Comparison of ENCODE assay signal across 10 cellular contexts in genomic region chr1:118986839-118987430, GRCh38. TPM values are rescaled to one million over a fixed set of nuclear protein-coding genes. Genes with fewer than 3 reads are reported as not detected.
DNase-seq lines count a peak whose midpoint lies in the region; ATAC-seq and TF ChIP-seq lines count a peak whose summit lies in the region.
"Had no signal": no experiment of that assay in that cellular context is flagged by ENCODE, and none has a peak within 500 bp of the region (broad histone marks: within the 10 kb centered on the region; RNA-seq: fewer than 3 reads in every experiment).

No MANE protein-coding gene starts in this region.

- H3K27ac Mint-ChIP-seq in activated CD4-positive, alpha-beta T cell treated with anti-CD3 and anti-CD28 coated beads, Interleukin-2, amount 10 ng/mL, durations not matched to agents 24 days and 14 days, result peak overlapping the region; percentile 78

- intact Hi-C loops in activated CD4-positive, alpha-beta T cell treated with anti-CD3 and anti-CD28 coated beads, Interleukin-2, amount 10 ng/mL, durations not matched to agents 24 days and 14 days (cut with micrococcal nuclease), result no loop called here
- intact Hi-C loops in right lobe of liver (cut with DNase I) (no loop called here), tibial artery (cut with DNase I; ENCODE audit: low total_unique reads) (no loop called here)

- peaks cover 14% of the 10 kb centered on the region for H3K36me3 Mint-ChIP-seq in activated CD4-positive, alpha-beta T cell treated with anti-CD3 and anti-CD28 coated beads, Interleukin-2, amount 10 ng/mL, durations not matched to agents 24 days and 14 days (ENCODE audit: low read depth)

- TF ChIP-seq CTCF in astrocyte of the spinal cord (IDR thresholded peaks at IDR 0.05; ENCODE audit: low read depth, low read length) (no peak), right lobe of liver (IDR thresholded peaks at IDR 0.05) (no peak), tibial artery (IDR thresholded peaks at IDR 0.05) (no peak)

- H3K27me3 ChIP-seq in right lobe of liver (peaks cover 22 to 73% of the 10 kb centered on the region in 2 donors), tibial artery (no peaks in the 10 kb centered on the region)

- H3K4me1 ChIP-seq in right lobe of liver, result peaks cover 0 to 24% (median 0%) of the 10 kb centered on the region in 4 donors
- peaks cover 0 to 31% (median 9%) of the 10 kb centered on the region in 4 donors for H3K4me1 ChIP-seq in tibial artery

- no peak for ATAC-seq in right lobe of liver
- no peak for ATAC-seq in HG02885 (IDR thresholded peaks at IDR 0.05; ENCODE audit: poor library complexity, unreplicated experiment)
- no peak for ATAC-seq in GM21381 (IDR thresholded peaks at IDR 0.05; ENCODE audit: unreplicated experiment)

- H3K9me3 Mint-ChIP-seq in activated CD4-positive, alpha-beta T cell treated with anti-CD3 and anti-CD28 coated beads, Interleukin-2, amount 10 ng/mL, durations not matched to agents 24 days and 14 days, result peaks cover 48% of the 10 kb centered on the region

- H3K9me3 ChIP-seq in right lobe of liver (peaks cover 0 to 3% (median 0%) of the 10 kb centered on the region in 4 donors), tibial artery (no peaks in the 10 kb centered on the region)

- H3K27ac ChIP-seq in right lobe of liver (no peak overlapping the region), tibial artery (peak overlapping the region; percentile 95 to 99)

- H3K36me3 ChIP-seq in right lobe of liver (no peaks in the 10 kb centered on the region), tibial artery (no peaks in the 10 kb centered on the region)

- H3K4me1 Mint-ChIP-seq in activated CD4-positive, alpha-beta T cell treated with anti-CD3 and anti-CD28 coated beads, Interleukin-2, amount 10 ng/mL, durations not matched to agents 24 days and 14 days, result peaks cover 7% of the 10 kb centered on the region

- peak overlapping the region; percentile 16 for H3K4me3 Mint-ChIP-seq in activated CD4-positive, alpha-beta T cell treated with anti-CD3 and anti-CD28 coated beads, Interleukin-2, amount 10 ng/mL, durations not matched to agents 24 days and 14 days

- TF ChIP-seq POLR2A in right lobe of liver (IDR thresholded peaks at IDR 0.05), result no peak

- in situ Hi-C loops in astrocyte of the spinal cord (cut with HindIII; ENCODE audit: low sequenced_read_pairs), result no loop called here

- WGBS in right lobe of liver (ENCODE audit: insufficient coverage, low coverage, low lambda C conversion rate, missing lambda C conversion rate), result 10% methylated on average over 19 of the region's 25 CpGs

- DNase-seq in activated CD4-positive, alpha-beta T cell treated with anti-CD3 and anti-CD28 coated beads, Interleukin-2, amount 10 ng/mL, durations not matched to agents 24 days and 14 days, result no peak
- DNase-seq in activated CD4-positive, alpha-beta T cell treated with anti-CD3 and anti-CD28 coated beads for 48 hours, result no peak
- no peak for DNase-seq in astrocyte of the spinal cord (ENCODE audit: low read depth, low spot score)
- DNase-seq in right lobe of liver, result no peak
- DNase-seq in tibial artery, result peak in 1 of 2 donors; percentile 69
- no peak for DNase-seq in NCI-H526 (lab: John Stamatoyannopoulos, UW)
- DNase-seq: activated CD4-positive, alpha-beta T cell treated with anti-CD3 and anti-CD28 coated beads, Interleukin-2, amount 50 U/mL, for 1 hour; AML-193 had no signal

- H3K27me3 Mint-ChIP-seq in activated CD4-positive, alpha-beta T cell treated with anti-CD3 and anti-CD28 coated beads, Interleukin-2, amount 10 ng/mL, durations not matched to agents 24 days and 14 days, result peaks cover 89% of the 10 kb centered on the region

- H3K4me3 ChIP-seq in astrocyte of the spinal cord (ENCODE audit: low read depth, low read length), result peak overlapping the region; percentile 62
- H3K4me3 ChIP-seq in right lobe of liver, result peak overlapping the region in 2 of 3 donors; percentile 3 to 7
- peak overlapping the region; percentile 71 to 91 for H3K4me3 ChIP-seq in tibial artery

RNA-seq across cellular contexts. Expression of gene TBX15, which starts 1.2 kb away (rescaled TPM):
- total RNA-seq in activated CD4-positive, alpha-beta T cell treated with anti-CD3 and anti-CD28 coated beads, Interleukin-2, amount 10 ng/mL, durations not matched to agents 24 days and 14 days, result not detected in 2 replicates
- 10 to 100 TPM in 5 of 6 experiments, under 1 TPM in 1; 0.29 to 56.5 (median 16.5) TPM for total RNA-seq in right lobe of liver

Comparison
In these comparisons a context has a peak if more than half of its experiments do, and no peak if none do; other contexts are left out.
1. H3K4me3 ChIP-seq: peak in every context shown above with its lines; median percentile 81 in tibial artery; 62 in astrocyte of the spinal cord; 5 in right lobe of liver.
2. H3K27ac ChIP-seq: peak in tibial artery (2 of 2); none in right lobe of liver (0 of 3).